Comparison of ENCODE assay signal across 11 cellular contexts in genomic region chr9:72509053-72509452, GRCh38. TPM values are rescaled to one million over a fixed set of nuclear protein-coding genes. Genes with fewer than 3 reads are reported as not detected.
DNase-seq lines count a peak whose midpoint lies in the region; ATAC-seq and TF ChIP-seq lines count a peak whose summit lies in the region.
"Had no signal": no experiment of that assay in that cellular context is flagged by ENCODE, and none has a peak within 500 bp of the region (broad histone marks: within the 10 kb centered on the region; RNA-seq: fewer than 3 reads in every experiment).

No MANE protein-coding gene starts in this region.

- ATAC-seq in GM18498 (IDR thresholded peaks at IDR 0.05; ENCODE audit: unreplicated experiment) (peak; percentile 38), HG02571 (IDR thresholded peaks at IDR 0.05; ENCODE audit: unreplicated experiment) (peak; percentile 33), lung (ENCODE audit: insufficient read depth, low FRiP score) (peak; percentile 53), HG03521 (IDR thresholded peaks at IDR 0.05; ENCODE audit: unreplicated experiment) (no peak), gastrocnemius medialis (no peak), HG03457 (IDR thresholded peaks at IDR 0.05; ENCODE audit: unreplicated experiment) (no peak)
- ATAC-seq: heart right ventricle had no signal

- H3K4me3 ChIP-seq in lung (no peak overlapping the region), gastrocnemius medialis (no peak overlapping the region)
- H3K4me3 ChIP-seq: heart right ventricle had no signal

- in situ Hi-C loops in gastrocnemius medialis (cut with MboI; ENCODE audit: low sequenced_read_pairs in 4 of 4), result no loop called here

- H3K27me3 ChIP-seq in lung (ENCODE audit: control insufficient read depth, insufficient read depth) (no peaks in the 10 kb centered on the region), gastrocnemius medialis (no peaks in the 10 kb centered on the region)
- H3K27me3 ChIP-seq: heart right ventricle, neutrophil had no signal

- no peak for DNase-seq in activated T-helper 2 cell treated with anti-CD3 and anti-CD28 coated beads, Interferon-gamma antibody, Interleukin-2, Interleukin-4, amounts not matched to agents 10 μg/mL and 5 μg/mL and 100 μg/mL, durations not matched to agents 14 hours and 24 hours and 36 hours (ENCODE audit: low spot score)
- DNase-seq in lung (ENCODE audit: low spot score) (no peak), gastrocnemius medialis (no peak)
- DNase-seq in activated effector memory CD4-positive, alpha-beta T cell treated with anti-CD3 and anti-CD28 coated beads, Interleukin-2, amount 50 U/mL, for 16 hours, result no peak
- DNase-seq: heart right ventricle, NCI-H748 treated with DMSO at 0.1 percent for 48 hours had no signal

- no peaks in the 10 kb centered on the region for H3K27me3 Mint-ChIP-seq in activated T-helper 2 cell treated with anti-CD3 and anti-CD28 coated beads, Interferon-gamma antibody, Interleukin-2, Interleukin-4, amounts not matched to agents 10 μg/mL and 5 μg/mL and 100 μg/mL, durations not matched to agents 14 hours and 24 hours and 36 hours (ENCODE audit: low read depth)

- no peaks in the 10 kb centered on the region for H3K36me3 ChIP-seq in lung (ENCODE audit: control insufficient read depth in 2 of 2, insufficient read depth in 2 of 2, low read length in 2 of 2)
- H3K36me3 ChIP-seq in gastrocnemius medialis, result no peaks in the 10 kb centered on the region
- H3K36me3 ChIP-seq: heart right ventricle, neutrophil had no signal

- H3K27ac Mint-ChIP-seq in activated T-helper 2 cell treated with anti-CD3 and anti-CD28 coated beads, Interferon-gamma antibody, Interleukin-2, Interleukin-4, amounts not matched to agents 10 μg/mL and 5 μg/mL and 100 μg/mL, durations not matched to agents 14 hours and 24 hours and 36 hours, result peak overlapping the region; percentile 80

- no peak for TF ChIP-seq POLR2A in gastrocnemius medialis (IDR thresholded peaks at IDR 0.05)

- H3K27ac ChIP-seq in lung (ENCODE audit: low read depth in 1 of 2, low read length in 1 of 2), result no peak overlapping the region
- no peak overlapping the region for H3K27ac ChIP-seq in gastrocnemius medialis
- H3K27ac ChIP-seq: heart right ventricle, neutrophil had no signal

- H3K4me1 ChIP-seq in lung (ENCODE audit: control insufficient read depth in 2 of 2, insufficient read depth in 2 of 2, low read length in 2 of 2) (no peaks in the 10 kb centered on the region), gastrocnemius medialis (no peaks in the 10 kb centered on the region)

- TF ChIP-seq CTCF in lung (IDR thresholded peaks at IDR 0.05; ENCODE audit: control extremely low read depth, extremely low read depth) (no peak), gastrocnemius medialis (IDR thresholded peaks at IDR 0.05 in 4 of 5, conservative IDR thresholded peaks at IDR 0.05 in 1 of 5) (no peak)

- H3K36me3 Mint-ChIP-seq in activated T-helper 2 cell treated with anti-CD3 and anti-CD28 coated beads, Interferon-gamma antibody, Interleukin-2, Interleukin-4, amounts not matched to agents 10 μg/mL and 5 μg/mL and 100 μg/mL, durations not matched to agents 14 hours and 24 hours and 36 hours (ENCODE audit: low read depth), result no peaks in the 10 kb centered on the region

- H3K9me3 ChIP-seq in lung (ENCODE audit: control insufficient read depth in 2 of 2, insufficient read depth in 1 of 2, low read length in 1 of 2), result no peaks in the 10 kb centered on the region
- no peaks in the 10 kb centered on the region for H3K9me3 ChIP-seq in gastrocnemius medialis
- H3K9me3 ChIP-seq: heart right ventricle, neutrophil had no signal

- 47 to 87% methylated on average over 1 of the region's 1 CpG for WGBS in lung, 2 donors

- no peaks in the 10 kb centered on the region for H3K9me3 Mint-ChIP-seq in activated T-helper 2 cell treated with anti-CD3 and anti-CD28 coated beads, Interferon-gamma antibody, Interleukin-2, Interleukin-4, amounts not matched to agents 10 μg/mL and 5 μg/mL and 100 μg/mL, durations not matched to agents 14 hours and 24 hours and 36 hours

- H3K4me1 Mint-ChIP-seq in activated T-helper 2 cell treated with anti-CD3 and anti-CD28 coated beads, Interferon-gamma antibody, Interleukin-2, Interleukin-4, amounts not matched to agents 10 μg/mL and 5 μg/mL and 100 μg/mL, durations not matched to agents 14 hours and 24 hours and 36 hours (ENCODE audit: low read depth), result peaks cover 20% of the 10 kb centered on the region

- no peak overlapping the region for H3K4me3 Mint-ChIP-seq in activated T-helper 2 cell treated with anti-CD3 and anti-CD28 coated beads, Interferon-gamma antibody, Interleukin-2, Interleukin-4, amounts not matched to agents 10 μg/mL and 5 μg/mL and 100 μg/mL, durations not matched to agents 14 hours and 24 hours and 36 hours (ENCODE audit: low read depth)

- intact Hi-C loops in activated T-helper 2 cell treated with anti-CD3 and anti-CD28 coated beads, Interferon-gamma antibody, Interleukin-2, Interleukin-4, amounts not matched to agents 10 μg/mL and 5 μg/mL and 100 μg/mL, durations not matched to agents 14 hours and 24 hours and 36 hours (cut with micrococcal nuclease), result loop anchor here (1.0 to 5.0 kb wide), 6 partner anchors 14 to 67 kb away; no protein-coding TSS in a partner anchor
- intact Hi-C loops in gastrocnemius medialis (cut with DNase I; ENCODE audit: low total_unique reads), result no loop called here

RNA-seq across cellular contexts. Expression of gene TMC1, which starts 12.4 kb away (rescaled TPM):
- not detected in 2 replicates for total RNA-seq in activated T-helper 2 cell treated with anti-CD3 and anti-CD28 coated beads, Interferon-gamma antibody, Interleukin-2, Interleukin-4, amounts not matched to agents 10 μg/mL and 5 μg/mL and 100 μg/mL, durations not matched to agents 14 hours and 24 hours and 36 hours
- total RNA-seq in lung (under 1 TPM; 0.21 to 0.82 TPM), gastrocnemius medialis (10 to 100 TPM in 1 of 4 donors, 1 to 10 TPM in 1, not detected in 2; 1.2 to 15.7 TPM)
- under 1 TPM in 1 of 2 donors, not detected in 1; 0.10 TPM for polyA plus RNA-seq in lung

Comparison
In these comparisons a context has a peak if more than half of its experiments do, and no peak if none do; other contexts are left out.
1. ATAC-seq: peak in GM18498 (single experiment), HG02571 (single experiment) and lung (single experiment); none in HG03521 (single experiment), gastrocnemius medialis (0 of 2) and HG03457 (single experiment).